8 cellular contexts compared by ENCODE assay signal in the genomic region with DNA sequence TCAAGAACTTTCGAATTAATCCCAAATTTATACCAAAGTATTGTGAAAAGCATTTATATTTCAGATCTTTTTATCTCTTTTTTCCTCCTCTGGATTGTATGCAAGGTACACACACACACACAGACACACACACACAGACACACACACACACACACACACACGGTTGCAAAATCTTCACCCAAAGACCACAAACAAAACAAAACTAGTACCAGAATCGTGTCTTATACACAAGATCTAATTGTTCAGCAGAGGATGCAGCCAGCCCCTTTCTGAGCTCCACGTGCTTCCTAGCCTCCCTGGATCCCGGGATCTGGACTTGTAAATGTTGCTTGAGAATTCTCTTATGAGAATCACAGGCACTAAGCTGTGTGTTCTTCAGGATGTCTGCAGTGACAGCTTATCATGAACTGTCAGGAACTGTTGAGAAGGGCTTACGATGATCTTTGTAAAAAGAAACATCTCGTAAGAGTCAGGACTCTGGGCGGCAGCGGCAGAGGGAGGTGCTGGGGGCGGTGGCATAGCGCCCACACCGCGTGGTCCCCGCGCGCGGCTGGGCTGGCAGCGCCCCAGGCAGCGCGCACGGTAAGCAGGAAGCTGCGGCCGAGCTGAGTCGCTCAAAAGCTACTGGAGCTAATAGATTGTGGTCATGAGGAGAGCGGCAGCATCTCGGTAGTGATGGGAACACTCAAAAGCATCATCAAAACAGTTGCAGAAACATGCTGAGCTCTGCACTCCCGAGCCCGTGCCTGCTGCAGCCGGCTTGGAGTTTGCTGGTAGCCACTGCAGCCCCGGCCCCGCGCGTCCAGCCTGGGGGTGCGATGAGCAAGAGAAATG.
A peak's percentile ranks its signal among the peaks of the same experiment; 100 is the strongest.
DNase-seq lines count a peak whose midpoint lies in the region; ATAC-seq lines count a peak whose summit lies in the region.

No MANE protein-coding gene starts in this region.

- peak overlapping the region; percentile 98 for H3K27ac Mint-ChIP-seq in T-helper 2 cell treated with Interferon-gamma antibody and Interleukin-4, amounts not matched to agents 5 μg/mL and 100 μg/mL, for 36 hours

- H3K36me3 Mint-ChIP-seq in T-helper 2 cell treated with Interferon-gamma antibody and Interleukin-4, amounts not matched to agents 5 μg/mL and 100 μg/mL, for 36 hours (ENCODE audit: low read depth) = peaks cover 12% of the 10 kb centered on the region

- H3K4me3 Mint-ChIP-seq in T-helper 2 cell treated with Interferon-gamma antibody and Interleukin-4, amounts not matched to agents 5 μg/mL and 100 μg/mL, for 36 hours = peak overlapping the region; percentile 82

- H3K36me3 ChIP-seq in iPS-18a (ENCODE audit: control insufficient read depth, low read depth, low read length) = no peaks in the 10 kb centered on the region

- H3K27me3 Mint-ChIP-seq in T-helper 2 cell treated with Interferon-gamma antibody and Interleukin-4, amounts not matched to agents 5 μg/mL and 100 μg/mL, for 36 hours (ENCODE audit: low read depth) = no peaks in the 10 kb centered on the region

- H3K9me3 ChIP-seq in iPS-18a (ENCODE audit: control insufficient read depth, low read depth, low read length) = no peaks in the 10 kb centered on the region

- no peaks in the 10 kb centered on the region for H3K4me1 ChIP-seq in iPS-18a (ENCODE audit: control insufficient read depth, low read depth, low read length)

- peaks cover 73% of the 10 kb centered on the region for H3K4me1 Mint-ChIP-seq in T-helper 2 cell treated with Interferon-gamma antibody and Interleukin-4, amounts not matched to agents 5 μg/mL and 100 μg/mL, for 36 hours (ENCODE audit: low read depth)

- H3K9me3 Mint-ChIP-seq in T-helper 2 cell treated with Interferon-gamma antibody and Interleukin-4, amounts not matched to agents 5 μg/mL and 100 μg/mL, for 36 hours = no peaks in the 10 kb centered on the region

- H3K9ac ChIP-seq in iPS-18a (ENCODE audit: low read length) = no peak overlapping the region

- no peak overlapping the region for H3K27ac ChIP-seq in iPS-18a (ENCODE audit: low read length)

- H3K4me3 ChIP-seq in iPS-18a (ENCODE audit: low read length) = peak overlapping the region; percentile 74

- DNase-seq in A172 (ENCODE audit: low spot score) = peak; percentile 58
- DNase-seq in T-helper 2 cell treated with Interferon-gamma antibody and Interleukin-4, amounts not matched to agents 5 μg/mL and 100 μg/mL, for 36 hours (ENCODE audit: low spot score) = peak; percentile 93
- DNase-seq in amygdala (lab: John Stamatoyannopoulos, UW) = peak in 34 of 56 donors; percentile 2 to 53 (median 14)
- DNase-seq in stimulated activated CD4-positive, alpha-beta T cell treated with anti-CD3 and anti-CD28 coated beads, Interleukin-12 subunit alpha, Interleukin-12 subunit beta, amount 100 ng/mL, for 24 hours (ENCODE audit: low read depth in 2 of 2) = peak; percentile 63 to 66
- no peak for DNase-seq in SHP77 (lab: John Stamatoyannopoulos, UW)

- H3K27me3 ChIP-seq in iPS-18a (ENCODE audit: control insufficient read depth, insufficient read depth, low read length) = peaks cover 28% of the 10 kb centered on the region

- peak; percentile 96 for ATAC-seq in GM18867 (IDR thresholded peaks at IDR 0.05; ENCODE audit: unreplicated experiment)
- peak; percentile 93 for ATAC-seq in HG03196 (IDR thresholded peaks at IDR 0.05; ENCODE audit: unreplicated experiment)

Comparison
In these comparisons a context has a peak if more than half of its experiments do, and no peak if none do; other contexts are left out.
1. DNase-seq: peak in A172 (single experiment), T-helper 2 cell treated with Interferon-gamma antibody and Interleukin-4, amounts not matched to agents 5 μg/mL and 100 μg/mL, for 36 hours (single experiment), amygdala (34 of 56) and stimulated activated CD4-positive, alpha-beta T cell treated with anti-CD3 and anti-CD28 coated beads, Interleukin-12 subunit alpha, Interleukin-12 subunit beta, amount 100 ng/mL, for 24 hours (2 of 2); none in SHP77 (0 of 2).